Comparison of ENCODE assay signal across 8 cellular contexts in genomic region chr17:78507526-78507925, GRCh38.
"Had no signal": no experiment of that assay in that cellular context is flagged by ENCODE, and none has a peak within 500 bp of the region (broad histone marks: within the 10 kb centered on the region; RNA-seq: fewer than 3 reads in every experiment).

No MANE protein-coding gene starts in this region.

- H3K4me1 Mint-ChIP-seq: H9, IgD-negative memory B cell had no signal

- DNase-seq: H9, HCEC 1CT, KBM-7 had no signal

- ATAC-seq: GM23338 had no signal

- H3K4me2 ChIP-seq: GM23338 had no signal

- H3K9me3 Mint-ChIP-seq: H9, IgD-negative memory B cell had no signal

- H3K4me3 Mint-ChIP-seq: GM23338, H9, IgD-negative memory B cell had no signal

- H3K4me3 ChIP-seq: GM23338 had no signal

- H3K27ac Mint-ChIP-seq: GM23338, H9, IgD-negative memory B cell had no signal

- H3K27me3 Mint-ChIP-seq: IgD-negative memory B cell had no signal

- H2AFZ ChIP-seq: GM23338 had no signal

- FAIRE-seq: H1, H54, HTR-8/SVneo had no signal

- H3K36me3 Mint-ChIP-seq: IgD-negative memory B cell had no signal
